In genomic region chr2:219308142-219309093, GRCh38 we compare ENCODE assay signal across 1 cellular context.
TF ChIP-seq lines count a peak whose summit lies in the region.

No MANE protein-coding gene starts in this region.

TF ChIP-seq in HepG2, 621 proteins besides CTCF, POLR2A, EP300 and RAD21 (continued from another document and continues in another):
- TF ChIP-seq CREB3 (CRISPR knock-in tag; IDR thresholded peaks at IDR 0.05) (peak; percentile 99), SETDB1 (CRISPR knock-in tag; IDR thresholded peaks at IDR 0.05; ENCODE audit: borderline replicate concordance) (no peak), SALL1 (CRISPR knock-in tag; IDR thresholded peaks at IDR 0.05) (peak; percentile 97), GMEB1 (CRISPR knock-in tag; IDR thresholded peaks at IDR 0.05; ENCODE audit: borderline replicate concordance) (no peak), SNAPC4 (CRISPR knock-in tag; IDR thresholded peaks at IDR 0.05) (peak; percentile 89), LBX2 (CRISPR knock-in tag; IDR thresholded peaks at IDR 0.05; ENCODE audit: borderline replicate concordance) (peak; percentile 95), HNRNPUL1 (IDR thresholded peaks at IDR 0.05; ENCODE audit: low read depth, low read length) (no peak), CSRNP1 (CRISPR knock-in tag; IDR thresholded peaks at IDR 0.05) (peak; percentile 92; the same call in 1 of the 2 replicates), ZNF513 (CRISPR knock-in tag; conservative IDR thresholded peaks at IDR 0.05) (no peak), AKNA (CRISPR knock-in tag; IDR thresholded peaks at IDR 0.05; ENCODE audit: borderline replicate concordance) (peak; percentile 98), ZNF567 (CRISPR knock-in tag; IDR thresholded peaks at IDR 0.05; ENCODE audit: borderline replicate concordance) (no peak), MED1 (CRISPR knock-in tag; IDR thresholded peaks at IDR 0.05) (peak; percentile 78), HNF1A (IDR thresholded peaks at IDR 0.05; ENCODE audit: low read depth) (no peak), HNF1A (CRISPR knock-in tag; IDR thresholded peaks at IDR 0.05; ENCODE audit: borderline replicate concordance) (no peak), SNAPC2 (CRISPR knock-in tag; IDR thresholded peaks at IDR 0.05) (peak; percentile 77; the same call in 1 of the 2 replicates), ZNF614 (CRISPR knock-in tag; IDR thresholded peaks at IDR 0.05; ENCODE audit: borderline replicate concordance) (peak; percentile 73; the same call in 1 of the 2 replicates), USF2 (IDR thresholded peaks at IDR 0.05; ENCODE audit: low read depth, low read length) (no peak), USF2 (CRISPR knock-in tag; IDR thresholded peaks at IDR 0.05; ENCODE audit: borderline replicate concordance) (no peak), REXO4 (CRISPR knock-in tag; IDR thresholded peaks at IDR 0.05; ENCODE audit: borderline replicate concordance) (no peak), KDM1A (CRISPR knock-in tag; IDR thresholded peaks at IDR 0.05) (no peak; the same call in 1 of the 2 replicates), ZNF225 (CRISPR knock-in tag; IDR thresholded peaks at IDR 0.05) (peak; percentile 81; the same call in 1 of the 2 replicates), SALL2 (CRISPR knock-in tag; IDR thresholded peaks at IDR 0.05) (peak; percentile 95), SNRNP70 (IDR thresholded peaks at IDR 0.05; ENCODE audit: low read depth, low read length) (no peak), SP1 (IDR thresholded peaks at IDR 0.05) (no peak), SP1 (CRISPR knock-in tag; IDR thresholded peaks at IDR 0.05) (no peak), NFYC (CRISPR knock-in tag; IDR thresholded peaks at IDR 0.05) (peak; percentile 65), HDAC6 (IDR thresholded peaks at IDR 0.05; ENCODE audit: low read depth, low read length) (no peak), IKZF4 (CRISPR knock-in tag; IDR thresholded peaks at IDR 0.05; ENCODE audit: borderline replicate concordance, low read depth, not compliant biosample characterization) (peak; percentile 76), MEIS2 (CRISPR knock-in tag; IDR thresholded peaks at IDR 0.05) (peak; percentile 93), MXD1 (CRISPR knock-in tag; IDR thresholded peaks at IDR 0.05) (peak; percentile 92), NCOR1 (IDR thresholded peaks at IDR 0.05; ENCODE audit: borderline replicate concordance, low read length) (no peak), ZNF256 (CRISPR knock-in tag; conservative IDR thresholded peaks at IDR 0.05) (peak; percentile 99)
